Comparison of ENCODE assay signal across 1 cellular context in genomic region chr6:85678602-85679444, GRCh38.
A peak's percentile ranks its signal among the peaks of the same experiment; 100 is the strongest.
TF ChIP-seq lines count a peak whose summit lies in the region.

No MANE protein-coding gene starts in this region.

TF ChIP-seq in GM12878, 131 proteins besides CTCF, POLR2A, EP300 and RAD21 (continued from another document):
- TF ChIP-seq PKNOX1 (IDR thresholded peaks at IDR 0.05) (peak; percentile 10; the same call in 1 of the 2 replicates), ZNF217 (IDR thresholded peaks at IDR 0.05) (no peak), RCOR1 (conservative IDR thresholded peaks at IDR 0.05; ENCODE audit: low read depth, low read length) (no peak)
TF ChIP-seq in GM12878: peak in this region for 64.
